ENCODE assay signal across 20 cellular contexts in the genomic region with DNA sequence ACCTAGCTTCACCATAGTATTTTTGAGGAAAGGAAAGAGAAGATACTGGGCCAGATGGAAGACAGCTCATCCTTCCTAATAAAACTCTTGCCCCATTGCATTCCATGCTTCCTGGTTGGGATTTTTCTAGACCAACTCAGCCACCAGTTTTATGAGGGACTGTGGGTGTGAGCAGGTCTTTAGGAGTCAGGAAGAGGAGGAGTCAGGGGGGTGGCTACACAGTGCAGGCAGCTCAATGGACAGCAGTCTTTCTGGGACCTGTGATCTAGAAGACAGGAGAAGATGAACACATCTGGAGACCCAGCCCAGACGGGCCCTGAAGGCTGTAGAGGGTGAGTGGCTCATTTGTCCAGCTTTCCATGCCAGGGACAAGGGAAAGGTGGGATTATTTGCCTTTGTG. TPM values are rescaled to one million over a fixed set of nuclear protein-coding genes. Genes with fewer than 3 reads are reported as not detected.
DNase-seq lines count a peak whose midpoint lies in the region; ATAC-seq, FAIRE-seq and TF ChIP-seq lines count a peak whose summit lies in the region.
"Had no signal": no experiment of that assay in that cellular context is flagged by ENCODE, and none has a peak within 500 bp of the region (broad histone marks: within the 10 kb centered on the region; RNA-seq: fewer than 3 reads in every experiment).

A gene with protein sequence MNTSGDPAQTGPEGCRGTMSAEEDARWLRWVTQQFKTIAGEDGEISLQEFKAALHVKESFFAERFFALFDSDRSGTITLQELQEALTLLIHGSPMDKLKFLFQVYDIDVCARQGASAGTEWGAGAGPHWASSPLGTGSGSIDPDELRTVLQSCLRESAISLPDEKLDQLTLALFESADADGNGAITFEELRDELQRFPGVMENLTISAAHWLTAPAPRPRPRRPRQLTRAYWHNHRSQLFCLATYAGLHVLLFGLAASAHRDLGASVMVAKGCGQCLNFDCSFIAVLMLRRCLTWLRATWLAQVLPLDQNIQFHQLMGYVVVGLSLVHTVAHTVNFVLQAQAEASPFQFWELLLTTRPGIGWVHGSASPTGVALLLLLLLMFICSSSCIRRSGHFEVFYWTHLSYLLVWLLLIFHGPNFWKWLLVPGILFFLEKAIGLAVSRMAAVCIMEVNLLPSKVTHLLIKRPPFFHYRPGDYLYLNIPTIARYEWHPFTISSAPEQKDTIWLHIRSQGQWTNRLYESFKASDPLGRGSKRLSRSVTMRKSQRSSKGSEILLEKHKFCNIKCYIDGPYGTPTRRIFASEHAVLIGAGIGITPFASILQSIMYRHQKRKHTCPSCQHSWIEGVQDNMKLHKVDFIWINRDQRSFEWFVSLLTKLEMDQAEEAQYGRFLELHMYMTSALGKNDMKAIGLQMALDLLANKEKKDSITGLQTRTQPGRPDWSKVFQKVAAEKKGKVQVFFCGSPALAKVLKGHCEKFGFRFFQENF (plus strand): TSS at position 242 of the 400 bp plus-strand sequence. CDS start 41 bp downstream, at position 283.

- H3K4me2 ChIP-seq in A549 = no peak within 1 kb of the TSS
- H3K4me2 ChIP-seq: KMS-11 had no signal

- POLR2A ChIA-PET in A549 (lab: Yijun Ruan, JAX) (interaction anchor here (0.8 to 0.9 kb wide), 2 partner anchors 9 to 17 kb away, joined by 3 read pairs; no protein-coding TSS in a partner anchor), HEK293 (lab: Yijun Ruan, JAX) (no interaction called here)

- WGBS in A549 (ENCODE audit: missing lambda C conversion rate) = 19% methylated on average over 1 of the region's 1 CpG

- TF ChIP-seq CTCF in A549 (IDR thresholded peaks at IDR 0.05) (no peak), HEK293 (tag by site-specific recombination; IDR thresholded peaks at IDR 0.05) (no peak)

- no peak for TF ChIP-seq POLR2A in A549 (IDR thresholded peaks at IDR 0.05; ENCODE audit: low read length)

- ATAC-seq in A549 (peak; percentile 38 to 77; a peak in 3 of 6 replicates), HG02798 (IDR thresholded peaks at IDR 0.05; ENCODE audit: poor library complexity, unreplicated experiment) (no peak), HG02973 (IDR thresholded peaks at IDR 0.05; ENCODE audit: unreplicated experiment) (no peak)

- no peaks in the 10 kb centered on the region for H3K9me3 ChIP-seq in A549
- H3K9me3 ChIP-seq in HEK293 (ENCODE audit: control insufficient read depth, insufficient read depth, low read depth, low read length) = no peaks in the 10 kb centered on the region
- H3K9me3 ChIP-seq: SJCRH30, thyroid gland had no signal

- H3K4me1 ChIP-seq in A549 = peaks cover 7% of the 10 kb centered on the region; the same call in 2 of the 3 replicates
- no peaks in the 10 kb centered on the region for H3K4me1 ChIP-seq in HEK293 (ENCODE audit: control insufficient read depth, insufficient read depth, low read length)
- H3K4me1 ChIP-seq: SJCRH30 had no signal

- TF ChIP-seq EP300 in A549 (IDR thresholded peaks at IDR 0.05) = no peak

- peak in 1 of 2 experiments; percentile 46 for DNase-seq in A549 (ENCODE audit: low read depth in 1 of 2, low spot score in 1 of 2)
- peak; percentile 39 for DNase-seq in T1000 (lab: John Stamatoyannopoulos, UW)
- DNase-seq in kidney tubule cell (ENCODE audit: low spot score) = peak; percentile 74
- DNase-seq in kidney glomerular epithelial cell (lab: John Stamatoyannopoulos, UW) = no peak
- no peak for DNase-seq in midbrain (lab: John Stamatoyannopoulos, UW)
- DNase-seq: activated CD8-positive, alpha-beta memory T cell treated with anti-CD3 and anti-CD28 coated beads for 24 hours; activated gamma-delta T cell treated with Interleukin-2 at 50 U/mL for 16 hours; brain microvascular endothelial cell; endodermal cell; hippocampal formation; NCI-H2029; SJCRH30; stimulated activated CD4-positive, alpha-beta T cell treated with anti-CD3 and anti-CD28 coated beads, Interleukin-15, amount 100 ng/mL, for 24 hours; thyroid gland had no signal

- TF ChIP-seq RAD21 in A549 (conservative IDR thresholded peaks at IDR 0.05 in 1 of 2, IDR thresholded peaks at IDR 0.05 in 1 of 2) = no peak

- no peak within 1 kb of the TSS for H3K27ac ChIP-seq in A549
- no peak within 1 kb of the TSS for H3K27ac ChIP-seq in HEK293 (ENCODE audit: extremely low read depth, low read depth, low read length)
- H3K27ac ChIP-seq: brain microvascular endothelial cell, KMS-11, SJCRH30, thyroid gland had no signal

- CTCF ChIA-PET in A549 (lab: Yijun Ruan, JAX) = interaction anchor here (0.6 to 14.4 kb wide), 4 partner anchors 12 to 445 kb away, joined by 3 to 125 read pairs (median 4); no protein-coding TSS in a partner anchor
- CTCF ChIA-PET in HEK293 (lab: Yijun Ruan, JAX) = interaction anchor here (0.7 to 1.0 kb wide), 2 partner anchors 45 to 448 kb away, joined by 3 read pairs; no protein-coding TSS in a partner anchor

- H3K4me3 ChIP-seq in A549 (no peak within 1 kb of the TSS), HEK293 (ENCODE audit: low read depth, low read length) (no peak within 1 kb of the TSS)
- H3K4me3 ChIP-seq: lung, SJCRH30, thyroid gland had no signal

- FAIRE-seq in A549 (lab: Jason Lieb, UNC) = no peak
- FAIRE-seq: GM12891 had no signal

- no peaks in the 10 kb centered on the region for H3K36me3 ChIP-seq in HEK293 (ENCODE audit: control insufficient read depth in 2 of 2, insufficient read depth in 1 of 2, low read length in 2 of 2)
- H3K36me3 ChIP-seq: brain microvascular endothelial cell, SJCRH30, thyroid gland had no signal

TF ChIP-seq in A549, 52 proteins besides CTCF, POLR2A, EP300 and RAD21 (continues in another document):
- TF ChIP-seq HOXB13 (CRISPR knock-in tag; IDR thresholded peaks at IDR 0.05; ENCODE audit: low read depth) = no peak
- no peak for TF ChIP-seq MAZ (IDR thresholded peaks at IDR 0.05; ENCODE audit: borderline replicate concordance, low read depth, low read length)
- TF ChIP-seq NPAS2 (CRISPR knock-in tag; IDR thresholded peaks at IDR 0.05; ENCODE audit: borderline replicate concordance) = no peak
- TF ChIP-seq MAFK (IDR thresholded peaks at IDR 0.05; ENCODE audit: partially characterized antibody) = no peak
- TF ChIP-seq HDAC2 (IDR thresholded peaks at IDR 0.05) = no peak
- no peak for TF ChIP-seq CBX2 (IDR thresholded peaks at IDR 0.05; ENCODE audit: borderline replicate concordance, low read depth)
- no peak for TF ChIP-seq CHD2 (IDR thresholded peaks at IDR 0.05; ENCODE audit: low read length, partially characterized antibody)
- TF ChIP-seq CBX8 (IDR thresholded peaks at IDR 0.05) = no peak
- TF ChIP-seq FOSL2 (IDR thresholded peaks at IDR 0.05) = no peak
- TF ChIP-seq FOSL2 (CRISPR knock-in tag; IDR thresholded peaks at IDR 0.05) = no peak
- no peak for TF ChIP-seq RFX5 (IDR thresholded peaks at IDR 0.05)
- no peak for TF ChIP-seq GATA3 (IDR thresholded peaks at IDR 0.05; ENCODE audit: borderline replicate concordance)
- no peak for TF ChIP-seq ZFP36 (IDR thresholded peaks at IDR 0.05; ENCODE audit: borderline replicate concordance, partially characterized antibody)
- no peak for TF ChIP-seq RARB (CRISPR knock-in tag; IDR thresholded peaks at IDR 0.05)
- no peak for TF ChIP-seq SREBF2 (IDR thresholded peaks at IDR 0.05)

TF ChIP-seq in HEK293, 187 proteins besides CTCF, POLR2A, EP300 and RAD21:
- TF ChIP-seq ZBTB17 (tag by site-specific recombination; IDR thresholded peaks at IDR 0.05) = peak; percentile 56
- TF ChIP-seq ZFHX2 (tag by site-specific recombination; conservative IDR thresholded peaks at IDR 0.05) = peak; percentile 58
- TF ChIP-seq, protein P1, sequence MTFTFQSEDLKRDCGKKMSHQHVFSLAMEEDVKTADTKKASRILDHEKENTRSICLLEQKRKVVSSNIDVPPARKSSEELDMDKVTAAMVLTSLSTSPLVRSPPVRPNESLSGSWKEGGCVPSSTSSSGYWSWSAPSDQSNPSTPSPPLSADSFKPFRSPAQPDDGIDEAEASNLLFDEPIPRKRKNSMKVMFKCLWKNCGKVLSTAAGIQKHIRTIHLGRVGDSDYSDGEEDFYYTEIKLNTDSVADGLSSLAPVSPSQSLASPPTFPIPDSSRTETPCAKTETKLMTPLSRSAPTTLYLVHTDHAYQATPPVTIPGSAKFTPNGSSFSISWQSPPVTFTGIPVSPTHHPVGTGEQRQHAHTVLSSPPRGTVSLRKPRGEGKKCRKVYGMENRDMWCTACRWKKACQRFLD (tag by site-specific recombination; IDR thresholded peaks at IDR 0.05) = no peak
- peak; percentile 85 for TF ChIP-seq ZNF335 (tag by site-specific recombination; conservative IDR thresholded peaks at IDR 0.05)
- 0 out of 2 replicates have a peak, but pooled peaks have one; percentile 24 for TF ChIP-seq EGR2 (tag by site-specific recombination; IDR thresholded peaks at IDR 0.05; ENCODE audit: low read depth)
- no peak for TF ChIP-seq ZBTB20 (tag by site-specific recombination; IDR thresholded peaks at IDR 0.05)
- 0 out of 2 replicates have a peak, but pooled peaks have one; percentile 10 for TF ChIP-seq GLIS1 (tag by site-specific recombination; IDR thresholded peaks at IDR 0.05)

RNA-seq across cellular contexts. Expression of the gene that starts here (rescaled TPM):
- polyA plus RNA-seq in A549 (2011; rRNA removed) (0.13 and 0.22 TPM in 2 replicates), A549 (2017; fragmentation: RNase III; extraction: RNeasy Plus Mini Kit Qiagen cat#74134 plus additional on column Dnase treatment) (0.17 to 0.25 TPM (median 0.19 TPM) in 3 replicates)
- polyA plus RNA-seq in A549 (2012; cell fraction: cytosol; rRNA removed) = 0.11 and 0.12 TPM in 2 replicates
- 0.35 and 0.51 TPM in 2 replicates for polyA plus RNA-seq in A549 (2012; cell fraction: nucleus; rRNA removed)
- 0.34 and 0.50 TPM in 2 replicates for polyA minus RNA-seq in A549 (2011; rRNA and poly(A)+ RNA removed)

Comparison
In these comparisons a context has a peak if more than half of its experiments do, and no peak if none do; other contexts are left out.
1. Peak in ATAC-seq in A549; RNA of the gene not detected or under 1 TPM.
2. DNase-seq: peak in T1000 (single experiment) and kidney tubule cell (single experiment); none in kidney glomerular epithelial cell (single experiment) and midbrain (single experiment).